In genomic region chr20:25058051-25058796, GRCh38 we compare ENCODE assay signal across 8 cellular contexts. TPM values are rescaled to one million over a fixed set of nuclear protein-coding genes. Genes with fewer than 3 reads are reported as not detected.
DNase-seq lines count a peak whose midpoint lies in the region; ATAC-seq and TF ChIP-seq lines count a peak whose summit lies in the region.

Gene ACSS1 (minus strand): TSS chr20:25058139. CDS start chr20:25058102, 37 bp downstream.

- CTCF ChIA-PET in AG04449 (lab: Yijun Ruan, JAX) = interaction anchor here (1.1 to 14.9 kb wide), 3 partner anchors 50 to 121 kb away, joined by 3 to 382 read pairs (median 4); no protein-coding TSS in a partner anchor
- CTCF ChIA-PET in activated naive CD4-positive, alpha-beta T cell treated with anti-CD3 and anti-CD28 coated beads for 36 hours (lab: Charles Lee) = interaction anchor here (0.6 to 2.8 kb wide), 2 partner anchors 63 to 680 kb away, joined by 3 to 24 read pairs; no protein-coding TSS in a partner anchor

- peak within 1 kb of the TSS; percentile 72 for H3K4me3 Mint-ChIP-seq in activated naive CD4-positive, alpha-beta T cell treated with anti-CD3 and anti-CD28 coated beads for 36 hours

- intact Hi-C loops in activated naive CD4-positive, alpha-beta T cell treated with anti-CD3 and anti-CD28 coated beads for 36 hours (cut with micrococcal nuclease) = loop anchor here (1.0 to 10.0 kb wide), 4 partner anchors 32 to 1693 kb away; partner anchors contain the start of genes GINS1 and GZF1
- intact Hi-C loops in left ventricle myocardium inferior (cut with micrococcal nuclease) = no loop called here

- H3K4me1 ChIP-seq in SJCRH30 (peaks cover 13% of the 10 kb centered on the region), left ventricle myocardium inferior (peaks cover 61% of the 10 kb centered on the region)

- POLR2A ChIA-PET in AG04449 (lab: Yijun Ruan, JAX) = interaction anchor here (0.6 kb wide), 1 partner anchor 26 kb away, joined by 3 read pairs; no protein-coding TSS in a partner anchor

- H3K4me3 ChIP-seq in AG04449 (ENCODE audit: low read depth, low read length) = peak within 1 kb of the TSS; percentile 65
- H3K4me3 ChIP-seq in SJCRH30 = peak within 1 kb of the TSS; percentile 61
- peak within 1 kb of the TSS; percentile 83 for H3K4me3 ChIP-seq in left ventricle myocardium inferior

- peaks cover 37% of the 10 kb centered on the region for H3K4me1 Mint-ChIP-seq in activated naive CD4-positive, alpha-beta T cell treated with anti-CD3 and anti-CD28 coated beads for 36 hours (ENCODE audit: low read depth)

- H3K27me3 Mint-ChIP-seq in activated naive CD4-positive, alpha-beta T cell treated with anti-CD3 and anti-CD28 coated beads for 36 hours (ENCODE audit: low read depth) = no peaks in the 10 kb centered on the region

- H3K27ac ChIP-seq in SJCRH30 (peak within 1 kb of the TSS; percentile 63), left ventricle myocardium inferior (replicated peaks) (peak within 1 kb of the TSS; percentile 98)

- no peak for TF ChIP-seq CTCF in AG04449 (IDR thresholded peaks at IDR 0.05; ENCODE audit: insufficient read depth, low read length, missing control alignments)
- TF ChIP-seq CTCF in left ventricle myocardium inferior (IDR thresholded peaks at IDR 0.05; ENCODE audit: borderline replicate concordance) = no peak

- no peak for DNase-seq in AG04449 (ENCODE audit: low read depth, low spot score)
- DNase-seq in SJCRH30 = peak; percentile 46 to 58
- DNase-seq in activated naive CD4-positive, alpha-beta T cell treated with anti-CD3 and anti-CD28 coated beads for 36 hours = peak; percentile 80
- DNase-seq in left ventricle myocardium inferior = peak; percentile 82
- no peak for DNase-seq in renal cortical epithelial cell (ENCODE audit: low read depth)
- no peak for DNase-seq in NCI-H187 treated with DMSO at 0.1 percent for 48 hours (lab: John Stamatoyannopoulos, UW)

- no peaks in the 10 kb centered on the region for H3K9me3 Mint-ChIP-seq in activated naive CD4-positive, alpha-beta T cell treated with anti-CD3 and anti-CD28 coated beads for 36 hours

- H3K36me3 ChIP-seq in SJCRH30 (no peaks in the 10 kb centered on the region), left ventricle myocardium inferior (no peaks in the 10 kb centered on the region)

- H3K9me3 ChIP-seq in SJCRH30 (replicated peaks) (no peaks in the 10 kb centered on the region), left ventricle myocardium inferior (replicated peaks) (no peaks in the 10 kb centered on the region)

- H3K27me3 ChIP-seq in SJCRH30 (no peaks in the 10 kb centered on the region), left ventricle myocardium inferior (ENCODE audit: low read depth) (no peaks in the 10 kb centered on the region)

- peak; percentile 48 for ATAC-seq in GM18858 (IDR thresholded peaks at IDR 0.05; ENCODE audit: unreplicated experiment)
- ATAC-seq in HG03064 (IDR thresholded peaks at IDR 0.05; ENCODE audit: low read depth, unreplicated experiment) = peak; percentile 59

- H3K36me3 Mint-ChIP-seq in activated naive CD4-positive, alpha-beta T cell treated with anti-CD3 and anti-CD28 coated beads for 36 hours (ENCODE audit: low read depth) = no peaks in the 10 kb centered on the region

- H3K27ac Mint-ChIP-seq in activated naive CD4-positive, alpha-beta T cell treated with anti-CD3 and anti-CD28 coated beads for 36 hours = peak within 1 kb of the TSS; percentile 72

RNA-seq across cellular contexts. Expression of gene ACSS1, which starts in this region (rescaled TPM):
- total RNA-seq in SJCRH30 (2014; rRNA removed; shearing (Covaris generic)) = 11.5 and 13.0 TPM in 2 replicates
- 10 to 100 TPM in 1 of 2 experiments, 1 to 10 TPM in 1; 9.4 to 10.1 TPM for total RNA-seq in activated naive CD4-positive, alpha-beta T cell treated with anti-CD3 and anti-CD28 coated beads for 36 hours
- total RNA-seq in left ventricle myocardium inferior (159 TPM), renal cortical epithelial cell (1.2 and 11.8 TPM in 2 replicates)

Comparison
In these comparisons a context has a peak if more than half of its experiments do, and no peak if none do; other contexts are left out.
1. RNA of gene ACSS1 (total RNA-seq): 159 TPM in left ventricle myocardium inferior (single experiment); 11.5 to 13.0 TPM in SJCRH30, 1.2 to 11.8 TPM in renal cortical epithelial cell and 9.4 to 10.1 TPM in activated naive CD4-positive, alpha-beta T cell treated with anti-CD3 and anti-CD28 coated beads for 36 hours; every median in the first group is over 10 times any median in the second.
2. DNase-seq: peak in SJCRH30 (2 of 2), activated naive CD4-positive, alpha-beta T cell treated with anti-CD3 and anti-CD28 coated beads for 36 hours (single experiment) and left ventricle myocardium inferior (single experiment); none in AG04449 (single experiment), renal cortical epithelial cell (single experiment) and NCI-H187 treated with DMSO at 0.1 percent for 48 hours (single experiment).
3. Peak in every context shown above with its lines, with median percentiles within 50 percentile points of each other: H3K4me3 ChIP-seq.